Comparison of ENCODE assay signal across 28 cellular contexts in the genomic region with DNA sequence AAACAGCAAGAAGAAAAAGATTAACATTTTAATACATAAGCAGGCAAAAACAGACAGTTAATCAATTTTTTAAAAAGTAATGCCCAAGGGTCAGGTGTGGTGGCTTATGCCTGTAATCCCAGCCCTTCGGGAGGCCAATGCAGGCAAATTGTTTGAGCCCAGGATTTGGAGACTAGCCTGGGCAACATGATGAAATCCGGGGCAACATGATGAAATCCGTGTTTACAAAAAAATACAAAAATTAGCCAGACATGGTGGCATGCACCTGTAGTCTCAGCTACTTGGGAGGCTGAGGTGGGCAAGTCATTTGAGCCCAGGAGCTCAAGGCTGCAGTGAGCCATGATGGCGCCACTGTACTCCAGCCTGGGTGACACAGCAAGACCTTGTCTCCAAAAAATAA.
"Had no signal": no experiment of that assay in that cellular context is flagged by ENCODE, and none has a peak within 500 bp of the region (broad histone marks: within the 10 kb centered on the region; RNA-seq: fewer than 3 reads in every experiment).

No MANE protein-coding gene starts in this region.

- H3K4me3 Mint-ChIP-seq: natural killer cell; stimulated activated memory B cell treated with anti-CD40 and anti-IgM and Interleukin-4, amounts not matched to agents 10 μg/mL and 1 μg/mL and 100 μg/mL, for 72 hours had no signal

- H3K27me3 ChIP-seq: esophagus muscularis mucosa, foreskin keratinocyte, gastroesophageal sphincter, heart right ventricle, ovary, spleen, testis, tibial artery, upper lobe of left lung had no signal

- H3K36me3 Mint-ChIP-seq: natural killer cell; stimulated activated memory B cell treated with anti-CD40 and anti-IgM and Interleukin-4, amounts not matched to agents 10 μg/mL and 1 μg/mL and 100 μg/mL, for 72 hours had no signal

- DNase-seq: dermis blood vessel endothelial cell; effector memory CD4-positive, alpha-beta T cell; foreskin keratinocyte; heart right ventricle; hippocampal formation; left cardiac atrium; left ventricle myocardium inferior; lower lobe of right lung; natural killer cell; occipital lobe; ovary; posterior cingulate gyrus; psoas muscle; right cardiac atrium; spleen; stimulated activated CD4-positive, alpha-beta T cell treated with anti-CD3 and anti-CD28 coated beads, Interleukin-4, amount 100 ng/mL, for 4 hours; stimulated activated naive CD8-positive, alpha-beta T cell treated with anti-CD3 and anti-CD28 coated beads, Interleukin-15, Interleukin-2, amounts not matched to agents 100 U/mL and 50 U/mL, for 24 hours; substantia nigra; testis; tibial artery; upper lobe of left lung had no signal

- H3K27ac Mint-ChIP-seq: natural killer cell; stimulated activated memory B cell treated with anti-CD40 and anti-IgM and Interleukin-4, amounts not matched to agents 10 μg/mL and 1 μg/mL and 100 μg/mL, for 72 hours had no signal

- H3K27me3 Mint-ChIP-seq: stimulated activated memory B cell treated with anti-CD40 and anti-IgM and Interleukin-4, amounts not matched to agents 10 μg/mL and 1 μg/mL and 100 μg/mL, for 72 hours had no signal

- H3K4me1 ChIP-seq: lower lobe of right lung, testis had no signal

- H3K4me1 Mint-ChIP-seq: natural killer cell; stimulated activated memory B cell treated with anti-CD40 and anti-IgM and Interleukin-4, amounts not matched to agents 10 μg/mL and 1 μg/mL and 100 μg/mL, for 72 hours had no signal

- H3K27ac ChIP-seq: coronary artery, esophagus muscularis mucosa, foreskin keratinocyte, gastroesophageal sphincter, heart right ventricle, left ventricle myocardium inferior, lower lobe of right lung, ovary, psoas muscle, skin epidermis, spleen, testis, tibial artery, upper lobe of left lung had no signal

- H3K36me3 ChIP-seq: esophagus muscularis mucosa, gastroesophageal sphincter, left ventricle myocardium inferior, lower lobe of right lung, ovary, spleen, tibial artery, upper lobe of left lung had no signal

- H3K9me3 Mint-ChIP-seq: stimulated activated memory B cell treated with anti-CD40 and anti-IgM and Interleukin-4, amounts not matched to agents 10 μg/mL and 1 μg/mL and 100 μg/mL, for 72 hours had no signal

- H3K4me3 ChIP-seq: coronary artery, esophagus muscularis mucosa, gastroesophageal sphincter, heart right ventricle, left ventricle myocardium inferior, lower lobe of right lung, ovary, psoas muscle, skin epidermis, spleen, testis, tibial artery, upper lobe of left lung had no signal

- H3K9me3 ChIP-seq: esophagus muscularis mucosa, gastroesophageal sphincter, heart right ventricle, left ventricle myocardium inferior, lower lobe of right lung, ovary, psoas muscle, spleen, testis, tibial artery, upper lobe of left lung had no signal

- ATAC-seq: foreskin keratinocyte; gastroesophageal sphincter; heart right ventricle; left cardiac atrium; lower lobe of right lung; natural killer cell; right cardiac atrium; stimulated activated memory B cell treated with anti-CD40 and anti-IgM and Interleukin-4, amounts not matched to agents 10 μg/mL and 1 μg/mL and 100 μg/mL, for 72 hours; stimulated activated naive CD8-positive, alpha-beta T cell treated with anti-CD3 and anti-CD28 coated beads, Interleukin-15, Interleukin-2, amounts not matched to agents 100 U/mL and 50 U/mL, for 24 hours had no signal

- FAIRE-seq: endothelial cell of umbilical vein, urothelium cell line had no signal
